In the genomic region with DNA sequence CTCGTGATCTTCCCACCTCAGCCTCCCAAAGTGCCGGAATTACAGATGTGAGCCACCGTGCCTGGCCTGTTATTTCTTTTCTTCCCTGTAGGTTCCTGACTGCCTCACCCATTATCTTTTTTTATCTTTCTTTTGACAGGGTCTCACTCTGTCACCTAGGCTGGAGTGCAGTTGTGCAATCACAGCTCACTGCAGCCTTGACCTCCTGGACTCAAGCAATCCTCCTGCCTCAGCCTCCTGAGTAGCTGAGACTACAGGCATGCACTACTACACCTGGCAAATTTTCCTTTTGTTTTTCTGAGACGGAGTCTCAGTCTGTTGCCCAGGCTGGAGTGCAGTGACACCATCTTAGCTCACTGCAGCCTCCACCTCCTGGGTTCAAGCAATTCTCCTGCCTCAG, we compare ENCODE assay signal across 6 cellular contexts. TPM values are rescaled to one million over a fixed set of nuclear protein-coding genes. Genes with fewer than 3 reads are reported as not detected.
DNase-seq lines count a peak whose midpoint lies in the region; ATAC-seq, FAIRE-seq and TF ChIP-seq lines count a peak whose summit lies in the region.
"Not testable (repeated sequence)": the region's sequence is repeated elsewhere in the genome, so short reads cannot be mapped to it uniquely, and the experiment has no call there.

No MANE protein-coding gene starts in this region.

- in situ Hi-C loops in K562 (cut with MboI); HepG2 (cut with HindIII; ENCODE audit: extremely low pct_ligation_motif_present, low pct_unique_long_range_greater_than_20kb): not testable (repeated sequence)

- POLR2A ChIA-PET in K562 (lab: Yijun Ruan, JAX) = interaction anchor here (1.6 kb wide), 1 partner anchor 10 kb away, joined by 3 read pairs; no protein-coding TSS in a partner anchor
- POLR2A ChIA-PET in HepG2 (lab: Yijun Ruan, JAX) = not testable (repeated sequence)

- not testable (repeated sequence) for TF ChIP-seq RAD21 in K562 (CRISPR knock-in tag; conservative IDR thresholded peaks at IDR 0.05 in 1 of 2, IDR thresholded peaks at IDR 0.05 in 1 of 2); HepG2 (CRISPR knock-in tag; IDR thresholded peaks at IDR 0.05)

- CTCF ChIA-PET in K562 (lab: Yijun Ruan, JAX; ENCODE audit: low intra/inter-chr PET ratio); HepG2 (lab: Yijun Ruan, JAX; ENCODE audit: low intra/inter-chr PET ratio, low total read pairs): not testable (repeated sequence)

- not testable (repeated sequence) for H3K4me3 ChIP-seq in K562; HepG2 (replicated peaks in 1 of 3; ENCODE audit: insufficient read depth in 1 of 3, low read depth in 2 of 3, low read length in 3 of 3)

- H3K4me2 ChIP-seq in K562 (ENCODE audit: insufficient read depth, low read length); HepG2 (ENCODE audit: low read depth, low read length): not testable (repeated sequence)

- H3K27me3 Mint-ChIP-seq in activated T-helper 2 cell treated with anti-CD3 and anti-CD28 coated beads, Interferon-gamma antibody, Interleukin-2, Interleukin-4, amounts not matched to agents 10 μg/mL and 5 μg/mL and 100 μg/mL, durations not matched to agents 14 hours and 24 hours and 36 hours (ENCODE audit: low read depth); osteocyte (ENCODE audit: unreplicated experiment): not testable (repeated sequence)

- H3K9me3 Mint-ChIP-seq in activated T-helper 2 cell treated with anti-CD3 and anti-CD28 coated beads, Interferon-gamma antibody, Interleukin-2, Interleukin-4, amounts not matched to agents 10 μg/mL and 5 μg/mL and 100 μg/mL, durations not matched to agents 14 hours and 24 hours and 36 hours; osteocyte (ENCODE audit: unreplicated experiment): not testable (repeated sequence)

- H3K4me1 ChIP-seq in K562 (replicated peaks in 1 of 2; ENCODE audit: control insufficient read depth in 2 of 2, insufficient read depth in 2 of 2, low read length in 2 of 2) = not testable (repeated sequence)
- peaks cover 20% of the 10 kb centered on the region; the same call in 1 of the 2 replicates for H3K4me1 ChIP-seq in HepG2 (ENCODE audit: insufficient read depth, low read length)

- FAIRE-seq in K562 (lab: Jason Lieb, UNC); HepG2 (lab: Jason Lieb, UNC): not testable (repeated sequence)
- FAIRE-seq in urothelium cell line (lab: Jason Lieb, UNC) = peak; percentile 42

- H3K27ac ChIP-seq in K562 (ENCODE audit: extremely low read depth, low read depth, low read length); HepG2 (ENCODE audit: extremely low read length, insufficient read depth, low read length): not testable (repeated sequence)

- not testable (repeated sequence) for H3K9ac ChIP-seq in K562 (ENCODE audit: insufficient read depth in 1 of 2, low read depth in 2 of 2, low read length in 2 of 2); HepG2 (ENCODE audit: insufficient read depth, low read depth, low read length)

- H3K4me3 Mint-ChIP-seq in activated T-helper 2 cell treated with anti-CD3 and anti-CD28 coated beads, Interferon-gamma antibody, Interleukin-2, Interleukin-4, amounts not matched to agents 10 μg/mL and 5 μg/mL and 100 μg/mL, durations not matched to agents 14 hours and 24 hours and 36 hours (ENCODE audit: low read depth); osteocyte (ENCODE audit: unreplicated experiment): not testable (repeated sequence)

- intact Hi-C loops in activated T-helper 2 cell treated with anti-CD3 and anti-CD28 coated beads, Interferon-gamma antibody, Interleukin-2, Interleukin-4, amounts not matched to agents 10 μg/mL and 5 μg/mL and 100 μg/mL, durations not matched to agents 14 hours and 24 hours and 36 hours (cut with micrococcal nuclease); K562 (cut with micrococcal nuclease); HepG2 (cut with micrococcal nuclease; ENCODE audit: unreplicated experiment): not testable (repeated sequence)

- TF ChIP-seq POLR2A in K562 (conservative IDR thresholded peaks at IDR 0.05); HepG2 (IDR thresholded peaks at IDR 0.05; ENCODE audit: insufficient read depth in 1 of 2, low read depth in 2 of 2, low read length in 2 of 2): not testable (repeated sequence)

- ATAC-seq in K562, HepG2: not testable (repeated sequence)

- not testable (repeated sequence) for TF ChIP-seq CTCF in K562 (IDR thresholded peaks at IDR 0.05 in 2 of 3, conservative IDR thresholded peaks at IDR 0.05 in 1 of 3; ENCODE audit: insufficient read depth in 2 of 3, low read depth in 1 of 3, low read length in 3 of 3); HepG2 (CRISPR knock-in tag; IDR thresholded peaks at IDR 0.05); osteocyte (IDR thresholded peaks at IDR 0.05)

- H3K27me3 ChIP-seq in K562 (ENCODE audit: control insufficient read depth in 2 of 2, insufficient read depth in 2 of 2, low read length in 2 of 2); HepG2 (ENCODE audit: control insufficient read depth in 1 of 2, insufficient read depth in 2 of 2, low read length in 2 of 2): not testable (repeated sequence)

- 73% methylated on average over 4 of the region's 4 CpGs for WGBS in K562 (ENCODE audit: insufficient coverage, low coverage, missing lambda C conversion rate)
- 84% methylated on average over 4 of the region's 4 CpGs for WGBS in HepG2 (ENCODE audit: low lambda C conversion rate)

- not testable (repeated sequence) for H4K20me1 ChIP-seq in K562 (replicated peaks; ENCODE audit: control insufficient read depth, insufficient read depth, low read length); HepG2 (ENCODE audit: insufficient read depth, low read length)

- not testable (repeated sequence) for TF ChIP-seq EP300 in K562 (IDR thresholded peaks at IDR 0.05; ENCODE audit: low read length); HepG2 (IDR thresholded peaks at IDR 0.05; ENCODE audit: low read depth in 2 of 2, low read length in 2 of 2); HepG2 (CRISPR knock-in tag; IDR thresholded peaks at IDR 0.05; ENCODE audit: borderline replicate concordance)

- not testable (repeated sequence) for H3K4me1 Mint-ChIP-seq in activated T-helper 2 cell treated with anti-CD3 and anti-CD28 coated beads, Interferon-gamma antibody, Interleukin-2, Interleukin-4, amounts not matched to agents 10 μg/mL and 5 μg/mL and 100 μg/mL, durations not matched to agents 14 hours and 24 hours and 36 hours (ENCODE audit: low read depth); osteocyte (ENCODE audit: unreplicated experiment)

- not testable (repeated sequence) for H3K9me3 ChIP-seq in K562 (replicated peaks; ENCODE audit: control insufficient read depth, insufficient read depth, low read depth, low read length); HepG2 (ENCODE audit: low read length)

- not testable (repeated sequence) for DNase-seq in activated T-helper 2 cell treated with anti-CD3 and anti-CD28 coated beads, Interferon-gamma antibody, Interleukin-2, Interleukin-4, amounts not matched to agents 10 μg/mL and 5 μg/mL and 100 μg/mL, durations not matched to agents 14 hours and 24 hours and 36 hours (ENCODE audit: low spot score); K562 (ENCODE audit: extremely low read depth in 1 of 4, low spot score in 3 of 4); HepG2 (ENCODE audit: low spot score); urothelium cell line (ENCODE audit: low spot score)
- DNase-seq in mesenteric fat pad (ENCODE audit: low spot score) (peak; percentile 39), osteocyte (ENCODE audit: extremely low spot score, unreplicated experiment) (peak; percentile 34)

- peak overlapping the region; percentile 52 for H3K27ac Mint-ChIP-seq in activated T-helper 2 cell treated with anti-CD3 and anti-CD28 coated beads, Interferon-gamma antibody, Interleukin-2, Interleukin-4, amounts not matched to agents 10 μg/mL and 5 μg/mL and 100 μg/mL, durations not matched to agents 14 hours and 24 hours and 36 hours
- H3K27ac Mint-ChIP-seq in osteocyte (ENCODE audit: unreplicated experiment) = not testable (repeated sequence)

- not testable (repeated sequence) for H3K9me1 ChIP-seq in K562 (ENCODE audit: control insufficient read depth, insufficient read depth, low read length)

- not testable (repeated sequence) for H3K36me3 Mint-ChIP-seq in activated T-helper 2 cell treated with anti-CD3 and anti-CD28 coated beads, Interferon-gamma antibody, Interleukin-2, Interleukin-4, amounts not matched to agents 10 μg/mL and 5 μg/mL and 100 μg/mL, durations not matched to agents 14 hours and 24 hours and 36 hours (ENCODE audit: low read depth); osteocyte (ENCODE audit: unreplicated experiment)

- not testable (repeated sequence) for H2AFZ ChIP-seq in K562 (ENCODE audit: low read depth, low read length); HepG2 (ENCODE audit: low read length)

- not testable (repeated sequence) for H3K79me2 ChIP-seq in K562 (ENCODE audit: control insufficient read depth, insufficient read depth, low read length); HepG2 (ENCODE audit: insufficient read depth, low read length)

- not testable (repeated sequence) for BruUV-seq in K562 (replicated peaks; lab: Mats Ljungman, UMichigan); HepG2 (replicated peaks; lab: Mats Ljungman, UMichigan)

- not testable (repeated sequence) for H3K36me3 ChIP-seq in K562 (ENCODE audit: control insufficient read depth, insufficient read depth, low read length); HepG2 (replicated peaks in 1 of 2; ENCODE audit: control insufficient read depth in 1 of 2, insufficient read depth in 2 of 2, low read length in 2 of 2)

RNA-seq across cellular contexts. Expression of a gene that starts 17.8 kb away (rescaled TPM):
- total RNA-seq in activated T-helper 2 cell treated with anti-CD3 and anti-CD28 coated beads, Interferon-gamma antibody, Interleukin-2, Interleukin-4, amounts not matched to agents 10 μg/mL and 5 μg/mL and 100 μg/mL, durations not matched to agents 14 hours and 24 hours and 36 hours = 41.2 and 43.6 TPM in 2 replicates
- total RNA-seq in K562 (2011; cell fraction: chromatin; rRNA removed; ENCODE audit: low replicate concordance) = 43.5 and 203 TPM in 2 replicates
- total RNA-seq in K562 (2011; cell fraction: nucleolus; rRNA removed) = 27.0 and 45.0 TPM in 2 replicates
- 67.0 and 71.2 TPM in 2 replicates for total RNA-seq in K562 (2011; cell fraction: nucleoplasm; rRNA removed)
- total RNA-seq in K562 (2014; rRNA removed) (30.0 and 33.6 TPM in 2 replicates), K562 (2014; rRNA removed; fragmentation: Illumina TruSeq; extraction: Trizol) (43.8 and 47.8 TPM in 2 replicates), K562 (2015; rRNA removed; fragmentation: Illumina TruSeq; extraction: Trizol) (43.7 and 45.3 TPM in 2 replicates), K562 (2021) (39.3 and 39.5 TPM in 2 replicates), HepG2 (2016; rRNA removed; fragmentation: Illumina TruSeq; extraction: Trizol) (24.2 and 39.5 TPM in 2 replicates), mesenteric fat pad (46.6 TPM), osteocyte (45.0 and 47.1 TPM in 2 replicates)
- polyA plus RNA-seq in K562 (2011; rRNA removed) (22.8 and 25.2 TPM in 2 replicates), K562 (2014; fragmentation: Illumina TruSeq; extraction: Trizol) (38.6 and 44.0 TPM in 2 replicates), K562 (2014; fragmentation: Nextera tagmentation; extraction: Ambion mirVana) (10 to 100 TPM in 1 of 2 experiments, 1 to 10 TPM in 1; 8.2 to 11.0 TPM), K562 (2014; rRNA removed) (23.0 and 24.6 TPM in 2 replicates), HepG2 (2011; rRNA removed) (14.2 and 15.0 TPM in 2 replicates)
- polyA plus RNA-seq in K562 (2011; cell fraction: cytosol; rRNA removed) = 14.6 and 16.8 TPM in 2 replicates
- 28.4 and 29.7 TPM in 2 replicates for polyA plus RNA-seq in K562 (2011; cell fraction: nucleus; rRNA removed)
- 25.0 and 27.7 TPM in 2 replicates for polyA plus RNA-seq in K562 (2012)
- polyA minus RNA-seq in K562 (2011; rRNA and poly(A)+ RNA removed) = 86.5 and 93.7 TPM in 2 replicates
- polyA minus RNA-seq in K562 (2011; cell fraction: cytosol; rRNA and poly(A)+ RNA removed) = 32.7 and 35.5 TPM in 2 replicates
- polyA minus RNA-seq in K562 (2011; cell fraction: nucleus; rRNA and poly(A)+ RNA removed) = 37.7 and 69.1 TPM in 2 replicates
- 38.6 and 41.2 TPM in 2 replicates for total RNA-seq in HepG2 (2016; cell fraction: cytosol; rRNA removed; fragmentation: Illumina TruSeq; extraction: Trizol; ENCODE audit: low read depth)
- total RNA-seq in HepG2 (2016; cell fraction: insoluble cytoplasmic fraction; rRNA removed; fragmentation: Illumina TruSeq; extraction: Trizol) = 22.3 and 34.2 TPM in 2 replicates
- 16.3 and 20.2 TPM in 2 replicates for total RNA-seq in HepG2 (2016; cell fraction: membrane; rRNA removed; fragmentation: Illumina TruSeq; extraction: Trizol)
- 35.8 and 43.2 TPM in 2 replicates for total RNA-seq in HepG2 (2016; cell fraction: nucleus; rRNA removed; fragmentation: Illumina TruSeq; extraction: Trizol)
- 9.9 and 13.4 TPM in 2 replicates for polyA plus RNA-seq in HepG2 (2011; cell fraction: cytosol; rRNA removed)
- 12.6 and 13.9 TPM in 2 replicates for polyA plus RNA-seq in HepG2 (2011; cell fraction: nucleus; rRNA removed)
- 17.9 and 19.6 TPM in 2 replicates for polyA plus RNA-seq in HepG2 (2012)
- 1.1 and 1.3 TPM in 2 replicates for polyA plus RNA-seq in HepG2 (2016; cell fraction: cytosol; fragmentation: Illumina TruSeq; extraction: Trizol; ENCODE audit: low read depth)
- 22.9 and 27.7 TPM in 2 replicates for polyA plus RNA-seq in HepG2 (2016; cell fraction: insoluble cytoplasmic fraction; fragmentation: Illumina TruSeq; extraction: Trizol; ENCODE audit: low read depth)
- polyA plus RNA-seq in HepG2 (2016; cell fraction: membrane; fragmentation: Illumina TruSeq; extraction: Trizol; ENCODE audit: low read depth) = 1.8 and 2.5 TPM in 2 replicates
- 32.2 and 33.2 TPM in 2 replicates for polyA plus RNA-seq in HepG2 (2016; cell fraction: nucleus; fragmentation: Illumina TruSeq; extraction: Trizol; ENCODE audit: insufficient read depth, low read depth)
- polyA minus RNA-seq in HepG2 (2011; rRNA and poly(A)+ RNA removed; ENCODE audit: low replicate concordance) = 24.6 and 37.4 TPM in 2 replicates
- polyA minus RNA-seq in HepG2 (2011; cell fraction: cytosol; rRNA and poly(A)+ RNA removed) = 22.9 and 27.3 TPM in 2 replicates
- polyA minus RNA-seq in HepG2 (2011; cell fraction: nucleus; rRNA and poly(A)+ RNA removed) = 75.8 and 79.7 TPM in 2 replicates
